12 cellular contexts compared by ENCODE assay signal in the genomic region with DNA sequence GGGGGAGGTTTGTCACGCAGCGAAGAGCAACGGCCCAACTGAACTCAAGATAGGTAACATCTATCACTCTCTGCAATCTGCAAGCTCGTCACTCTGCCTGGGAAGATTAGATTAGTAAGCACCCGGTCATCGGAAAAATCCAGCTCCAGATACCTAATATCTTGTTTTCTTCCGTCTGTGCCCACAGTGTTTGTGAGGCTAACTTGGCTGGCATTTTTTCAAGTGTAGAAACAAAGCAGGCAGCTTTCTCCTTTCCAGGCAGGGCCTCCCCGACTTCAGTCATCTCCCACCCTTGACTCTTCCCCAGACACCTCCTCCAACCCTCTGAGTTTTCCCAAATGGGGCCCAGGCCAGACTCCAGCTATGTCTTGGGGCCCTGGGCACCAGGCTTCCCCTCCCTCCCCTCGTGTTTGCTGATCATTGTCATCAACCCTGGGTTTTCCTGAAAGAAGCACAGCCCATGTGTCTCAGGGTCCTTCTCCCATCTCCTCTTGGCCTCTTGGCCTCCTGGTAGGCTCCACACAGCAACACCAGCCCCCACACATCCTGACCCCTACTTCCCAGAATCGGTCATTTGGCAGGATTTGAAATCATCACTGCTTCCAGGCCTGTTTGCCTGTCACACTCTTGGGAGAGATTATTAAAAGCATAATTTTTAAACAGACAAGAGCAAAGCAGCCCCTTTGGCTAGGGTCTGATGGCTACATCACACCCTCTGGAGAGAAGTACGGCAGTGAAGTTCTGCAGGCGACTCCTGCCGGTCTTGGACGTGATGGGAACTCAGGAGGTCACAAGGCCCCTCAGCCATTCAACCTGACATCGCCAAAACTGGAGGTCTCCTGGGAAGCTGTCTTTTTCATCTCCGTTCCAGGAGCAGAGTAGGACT.
DNase-seq lines count a peak whose midpoint lies in the region; ATAC-seq, FAIRE-seq and TF ChIP-seq lines count a peak whose summit lies in the region.
"Had no signal": no experiment of that assay in that cellular context is flagged by ENCODE, and none has a peak within 500 bp of the region (broad histone marks: within the 10 kb centered on the region; RNA-seq: fewer than 3 reads in every experiment).

No MANE protein-coding gene starts in this region.

- H3K27me3 ChIP-seq in HepG2 (ENCODE audit: control insufficient read depth in 1 of 2, insufficient read depth in 2 of 2, low read length in 2 of 2) (peaks cover 14 to 54% of the 10 kb centered on the region in 2 experiments), BE2C (no peaks in the 10 kb centered on the region)

- peaks cover 4% of the 10 kb centered on the region; the same call in 1 of the 2 replicates for H3K36me3 Mint-ChIP-seq in WTC11

- intact Hi-C loops in HepG2 (cut with micrococcal nuclease; ENCODE audit: unreplicated experiment) = no loop called here

- no peak overlapping the region for H3K4me2 ChIP-seq in HepG2 (ENCODE audit: low read depth, low read length)

- TF ChIP-seq EP300 in HepG2 (IDR thresholded peaks at IDR 0.05; ENCODE audit: low read depth in 2 of 2, low read length in 2 of 2) = no peak
- TF ChIP-seq EP300 in HepG2 (CRISPR knock-in tag; IDR thresholded peaks at IDR 0.05; ENCODE audit: borderline replicate concordance) = no peak

- H3K27me3 Mint-ChIP-seq in stimulated activated naive CD8-positive, alpha-beta T cell treated with anti-CD3 and anti-CD28 coated beads, Interleukin-15, amount 100 ng/mL, for 72 hours = peaks cover 21% of the 10 kb centered on the region
- H3K27me3 Mint-ChIP-seq in WTC11 (ENCODE audit: low read depth) = no peaks in the 10 kb centered on the region

- H3K4me3 ChIP-seq in HepG2 (replicated peaks in 1 of 3; ENCODE audit: insufficient read depth in 1 of 3, low read depth in 2 of 3, low read length in 3 of 3) (no peak overlapping the region), BE2C (ENCODE audit: low read depth, low read length) (no peak overlapping the region)

- in situ Hi-C loops in HepG2 (cut with HindIII; ENCODE audit: extremely low pct_ligation_motif_present, low pct_unique_long_range_greater_than_20kb) = no loop called here

- no peak for TF ChIP-seq RAD21 in HepG2 (CRISPR knock-in tag; IDR thresholded peaks at IDR 0.05)

- H3K9me3 Mint-ChIP-seq in stimulated activated naive CD8-positive, alpha-beta T cell treated with anti-CD3 and anti-CD28 coated beads, Interleukin-15, amount 100 ng/mL, for 72 hours = peaks cover 9 to 12% of the 10 kb centered on the region in 2 donors
- H3K9me3 Mint-ChIP-seq in WTC11 = peaks cover 9% of the 10 kb centered on the region

- peaks cover 4% of the 10 kb centered on the region; the same call in 1 of the 2 replicates for H3K9me3 ChIP-seq in HepG2 (ENCODE audit: low read length)
- H3K9me3 ChIP-seq in BE2C = no peaks in the 10 kb centered on the region

- H3K4me1 ChIP-seq in HepG2 (ENCODE audit: insufficient read depth, low read length) = peaks cover 42% of the 10 kb centered on the region
- peaks cover 53% of the 10 kb centered on the region for H3K4me1 ChIP-seq in BE2C

- H2AFZ ChIP-seq in HepG2 (ENCODE audit: low read length) = no peak overlapping the region

- no peak for TF ChIP-seq POLR2A in HepG2 (IDR thresholded peaks at IDR 0.05; ENCODE audit: insufficient read depth in 1 of 2, low read depth in 2 of 2, low read length in 2 of 2)

- H3K36me3 ChIP-seq in HepG2 (replicated peaks in 1 of 2; ENCODE audit: control insufficient read depth in 1 of 2, insufficient read depth in 2 of 2, low read length in 2 of 2) = no peaks in the 10 kb centered on the region
- H3K36me3 ChIP-seq in BE2C = no peaks in the 10 kb centered on the region

- ATAC-seq in HepG2 = no peak
- ATAC-seq in stimulated activated naive CD8-positive, alpha-beta T cell treated with anti-CD3 and anti-CD28 coated beads, Interleukin-15, amount 100 ng/mL, for 72 hours = no peak
- no peak for ATAC-seq in WTC11
- ATAC-seq: Panc1 had no signal

- H3K79me2 ChIP-seq in HepG2 (ENCODE audit: insufficient read depth, low read length) = no peaks in the 10 kb centered on the region

- H3K27ac ChIP-seq in VCaP = peak overlapping the region; percentile 15; the same call in 1 of the 2 replicates
- no peak overlapping the region for H3K27ac ChIP-seq in HepG2 (ENCODE audit: extremely low read length, insufficient read depth, low read length)

- peak; percentile 55 for DNase-seq in activated effector memory CD4-positive, alpha-beta T cell treated with anti-CD3 and anti-CD28 coated beads, Interleukin-2, amount 50 U/mL, for 16 hours
- DNase-seq in activated effector memory CD4-positive, alpha-beta T cell treated with Interleukin-2 at 50 U/mL for 16 hours = no peak
- DNase-seq in HepG2 (ENCODE audit: low spot score) = no peak
- DNase-seq in stimulated activated naive CD8-positive, alpha-beta T cell treated with anti-CD3 and anti-CD28 coated beads, Interleukin-15, amount 100 ng/mL, for 72 hours = no peak
- DNase-seq in WTC11 (ENCODE audit: low spot score) = no peak
- DNase-seq in BE2C = no peak
- DNase-seq in HCEC 1CT = no peak
- DNase-seq: AML-193, cortex of kidney, NCI-H2107 had no signal

- TF ChIP-seq CTCF in VCaP (conservative IDR thresholded peaks at IDR 0.05) (no peak), HepG2 (CRISPR knock-in tag; IDR thresholded peaks at IDR 0.05) (no peak), WTC11 (IDR thresholded peaks at IDR 0.05) (no peak), BE2C (IDR thresholded peaks at IDR 0.05; ENCODE audit: low read depth, low read length) (no peak)

- POLR2A ChIA-PET in HepG2 (lab: Yijun Ruan, JAX) (interaction anchor here (1.2 to 1.8 kb wide), 2 partner anchors 144 to 145 kb away, joined by 4 to 8 read pairs; a partner anchor contains a TSS), WTC11 (lab: Charles Lee) (no interaction called here)

- CTCF ChIA-PET in HepG2 (lab: Yijun Ruan, JAX; ENCODE audit: low intra/inter-chr PET ratio, low total read pairs) (no interaction called here), WTC11 (lab: Charles Lee) (interaction anchor here (0.9 to 1.5 kb wide), 4 partner anchors 8 to 156 kb away, joined by 3 to 5 read pairs (median 4); no protein-coding TSS in a partner anchor)

- H3K4me3 Mint-ChIP-seq in stimulated activated naive CD8-positive, alpha-beta T cell treated with anti-CD3 and anti-CD28 coated beads, Interleukin-15, amount 100 ng/mL, for 72 hours = no peak overlapping the region
- no peak overlapping the region for H3K4me3 Mint-ChIP-seq in WTC11

- 50% methylated on average over 16 of the region's 16 CpGs for WGBS in HepG2 (ENCODE audit: low lambda C conversion rate)

- H3K27ac Mint-ChIP-seq in stimulated activated naive CD8-positive, alpha-beta T cell treated with anti-CD3 and anti-CD28 coated beads, Interleukin-15, amount 100 ng/mL, for 72 hours = peak overlapping the region; percentile 38 to 80
- H3K27ac Mint-ChIP-seq in WTC11 = no peak overlapping the region; the same call in 1 of the 2 replicates

- peaks cover 47% of the 10 kb centered on the region for H3K4me1 Mint-ChIP-seq in stimulated activated naive CD8-positive, alpha-beta T cell treated with anti-CD3 and anti-CD28 coated beads, Interleukin-15, amount 100 ng/mL, for 72 hours
- 0 out of 2 replicates have a peak, but pooled peaks cover 8% of the 10 kb centered on the region for H3K4me1 Mint-ChIP-seq in WTC11

- no TSS peak for BruUV-seq in HepG2 (replicated peaks; lab: Mats Ljungman, UMichigan)

- H4K20me1 ChIP-seq in HepG2 (ENCODE audit: insufficient read depth, low read length) = no peaks in the 10 kb centered on the region

- no peak for FAIRE-seq in HepG2 (lab: Jason Lieb, UNC)

- no peak overlapping the region for H3K9ac ChIP-seq in HepG2 (ENCODE audit: insufficient read depth, low read depth, low read length)

TF ChIP-seq in HepG2, 621 proteins besides CTCF, POLR2A, EP300 and RAD21 (continues in another document):
- TF ChIP-seq, protein P1, sequence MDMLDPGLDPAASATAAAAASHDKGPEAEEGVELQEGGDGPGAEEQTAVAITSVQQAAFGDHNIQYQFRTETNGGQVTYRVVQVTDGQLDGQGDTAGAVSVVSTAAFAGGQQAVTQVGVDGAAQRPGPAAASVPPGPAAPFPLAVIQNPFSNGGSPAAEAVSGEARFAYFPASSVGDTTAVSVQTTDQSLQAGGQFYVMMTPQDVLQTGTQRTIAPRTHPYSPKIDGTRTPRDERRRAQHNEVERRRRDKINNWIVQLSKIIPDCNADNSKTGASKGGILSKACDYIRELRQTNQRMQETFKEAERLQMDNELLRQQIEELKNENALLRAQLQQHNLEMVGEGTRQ (IDR thresholded peaks at IDR 0.05; ENCODE audit: low read depth, low read length) = no peak
- TF ChIP-seq, protein P1 (CRISPR knock-in tag; IDR thresholded peaks at IDR 0.05; ENCODE audit: borderline replicate concordance) = no peak
- TF ChIP-seq EEA1 (CRISPR knock-in tag; IDR thresholded peaks at IDR 0.05; ENCODE audit: borderline replicate concordance) (no peak), MAFF (IDR thresholded peaks at IDR 0.05; ENCODE audit: low read depth, low read length) (0 out of 2 replicates have a peak, but pooled peaks have one; percentile 5)

TF ChIP-seq in WTC11, 78 proteins besides CTCF, POLR2A, EP300 and RAD21 (continues in another document):
- TF ChIP-seq, protein P2, sequence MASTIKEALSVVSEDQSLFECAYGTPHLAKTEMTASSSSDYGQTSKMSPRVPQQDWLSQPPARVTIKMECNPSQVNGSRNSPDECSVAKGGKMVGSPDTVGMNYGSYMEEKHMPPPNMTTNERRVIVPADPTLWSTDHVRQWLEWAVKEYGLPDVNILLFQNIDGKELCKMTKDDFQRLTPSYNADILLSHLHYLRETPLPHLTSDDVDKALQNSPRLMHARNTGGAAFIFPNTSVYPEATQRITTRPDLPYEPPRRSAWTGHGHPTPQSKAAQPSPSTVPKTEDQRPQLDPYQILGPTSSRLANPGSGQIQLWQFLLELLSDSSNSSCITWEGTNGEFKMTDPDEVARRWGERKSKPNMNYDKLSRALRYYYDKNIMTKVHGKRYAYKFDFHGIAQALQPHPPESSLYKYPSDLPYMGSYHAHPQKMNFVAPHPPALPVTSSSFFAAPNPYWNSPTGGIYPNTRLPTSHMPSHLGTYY (CRISPR knock-in tag; IDR thresholded peaks at IDR 0.05) = no peak
- TF ChIP-seq KAT7 (CRISPR knock-in tag; IDR thresholded peaks at IDR 0.05; ENCODE audit: borderline replicate concordance) (no peak), NFATC4 (CRISPR knock-in tag; IDR thresholded peaks at IDR 0.05) (no peak)
